In genomic region chr20:57450419-57450818, GRCh38 we compare ENCODE assay signal across 10 cellular contexts. TPM values are rescaled to one million over a fixed set of nuclear protein-coding genes. Genes with fewer than 3 reads are reported as not detected.
DNase-seq lines count a peak whose midpoint lies in the region; ATAC-seq, FAIRE-seq and TF ChIP-seq lines count a peak whose summit lies in the region.
"Had no signal": no experiment of that assay in that cellular context is flagged by ENCODE, and none has a peak within 500 bp of the region (broad histone marks: within the 10 kb centered on the region; RNA-seq: fewer than 3 reads in every experiment).

No MANE protein-coding gene starts in this region.

- CTCF ChIA-PET in A549 (lab: Yijun Ruan, JAX): no interaction called here

- H3K27ac ChIP-seq in A549 (no peak overlapping the region), left lung (peak overlapping the region in 1 of 2 donors; percentile 89)
- H3K27ac ChIP-seq: tibial nerve had no signal

- TF ChIP-seq CTCF in A549 (IDR thresholded peaks at IDR 0.05) (no peak), left lung (IDR thresholded peaks at IDR 0.05) (no peak)

- intact Hi-C loops in left lung (cut with DNase I): no loop called here

- no peak for TF ChIP-seq EP300 in A549 (IDR thresholded peaks at IDR 0.05)

- no peaks in the 10 kb centered on the region for H3K36me3 Mint-ChIP-seq in activated T-cell treated with anti-CD3 and anti-CD28 coated beads, Interleukin-2, amount 50 U/mL, for 4 hours (ENCODE audit: insufficient read depth)

- DNase-seq in A549 (ENCODE audit: low read depth in 1 of 2, low spot score in 1 of 2): no peak
- peak; percentile 77 to 90 for DNase-seq in left lung
- DNase-seq in activated T-cell treated with anti-CD3 and anti-CD28 coated beads, Interleukin-2, amount 50 U/mL, for 4 hours: no peak
- DNase-seq in middle frontal gyrus (ENCODE audit: extremely low spot score, low spot score): no peak
- no peak for DNase-seq in NCI-H1048 (lab: John Stamatoyannopoulos, UW)
- DNase-seq: DND-41 had no signal

- peaks cover 31% of the 10 kb centered on the region for H3K4me1 Mint-ChIP-seq in activated T-cell treated with anti-CD3 and anti-CD28 coated beads, Interleukin-2, amount 50 U/mL, for 4 hours (ENCODE audit: low read depth)

- H3K4me2 ChIP-seq in A549: peak overlapping the region; percentile 23; the same call in 1 of the 3 replicates

- no peak for TF ChIP-seq RAD21 in A549 (conservative IDR thresholded peaks at IDR 0.05 in 1 of 2, IDR thresholded peaks at IDR 0.05 in 1 of 2)

- H3K27me3 ChIP-seq in left lung: peaks cover 0 to 16% of the 10 kb centered on the region in 2 donors

- peaks cover 5% of the 10 kb centered on the region; the same call in 2 of the 3 replicates for H3K9me3 ChIP-seq in A549
- no peaks in the 10 kb centered on the region for H3K9me3 ChIP-seq in left lung

- no peak overlapping the region for H3K4me3 Mint-ChIP-seq in activated T-cell treated with anti-CD3 and anti-CD28 coated beads, Interleukin-2, amount 50 U/mL, for 4 hours

- WGBS in A549 (ENCODE audit: missing lambda C conversion rate): 32% methylated on average over 11 of the region's 12 CpGs

- H3K36me3 ChIP-seq in left lung: no peaks in the 10 kb centered on the region
- H3K36me3 ChIP-seq: tibial nerve had no signal

- TF ChIP-seq POLR2A in A549 (IDR thresholded peaks at IDR 0.05; ENCODE audit: low read length): no peak

- FAIRE-seq in A549 (lab: Jason Lieb, UNC): no peak

- no peaks in the 10 kb centered on the region for H3K9me3 Mint-ChIP-seq in activated T-cell treated with anti-CD3 and anti-CD28 coated beads, Interleukin-2, amount 50 U/mL, for 4 hours

- H3K4me3 ChIP-seq in A549 (no peak overlapping the region), left lung (peak overlapping the region in 1 of 2 donors; percentile 9)
- H3K4me3 ChIP-seq: tibial nerve had no signal

- no peaks in the 10 kb centered on the region for H3K27me3 Mint-ChIP-seq in activated T-cell treated with anti-CD3 and anti-CD28 coated beads, Interleukin-2, amount 50 U/mL, for 4 hours (ENCODE audit: low read depth)

- H3K4me1 ChIP-seq in A549: peaks cover 13% of the 10 kb centered on the region; the same call in 2 of the 3 replicates
- H3K4me1 ChIP-seq in left lung: peaks cover 0 to 39% of the 10 kb centered on the region in 2 donors

- peak; percentile 17 to 28; a peak in 3 of 6 replicates for ATAC-seq in A549
- peak; percentile 74 for ATAC-seq in GM19023 (IDR thresholded peaks at IDR 0.05; ENCODE audit: unreplicated experiment)
- peak; percentile 88 for ATAC-seq in HG03095 (IDR thresholded peaks at IDR 0.05; ENCODE audit: unreplicated experiment)
- peak; percentile 58; the same call in 2 of the 3 replicates for ATAC-seq in SK-N-SH treated with all-trans-retinoic acid at 6 μM for 48 hours
- peak; percentile 74 for ATAC-seq in left lung
- no peak for ATAC-seq in activated T-cell treated with anti-CD3 and anti-CD28 coated beads, Interleukin-2, amount 50 U/mL, for 4 hours

- POLR2A ChIA-PET in A549 (lab: Yijun Ruan, JAX): no interaction called here

TF ChIP-seq in A549, 52 proteins besides CTCF, POLR2A, EP300 and RAD21 (continues in another document):
- TF ChIP-seq CHD2 (IDR thresholded peaks at IDR 0.05; ENCODE audit: low read length, partially characterized antibody) (no peak), NPAS2 (CRISPR knock-in tag; IDR thresholded peaks at IDR 0.05; ENCODE audit: borderline replicate concordance) (no peak), USF2 (IDR thresholded peaks at IDR 0.05) (no peak), CBX8 (IDR thresholded peaks at IDR 0.05) (no peak), HOXA7 (CRISPR knock-in tag; IDR thresholded peaks at IDR 0.05) (no peak), REST (IDR thresholded peaks at IDR 0.05) (no peak)

TF ChIP-seq in SK-N-SH treated with all-trans-retinoic acid at 6 μM for 48 hours, 23 proteins besides CTCF, POLR2A, EP300 and RAD21:
- TF ChIP-seq TCF4 (CRISPR knock-in tag; IDR thresholded peaks at IDR 0.05; ENCODE audit: borderline replicate concordance) (peak; percentile 65; the same call in 1 of the 2 replicates), OSR1 (CRISPR knock-in tag; IDR thresholded peaks at IDR 0.05) (no peak), POU6F1 (CRISPR knock-in tag; IDR thresholded peaks at IDR 0.05; ENCODE audit: borderline replicate concordance, low read depth) (no peak), BACH2 (CRISPR knock-in tag; IDR thresholded peaks at IDR 0.05; ENCODE audit: borderline replicate concordance) (no peak), PPARA (CRISPR knock-in tag; IDR thresholded peaks at IDR 0.05; ENCODE audit: borderline replicate concordance) (no peak), ISL1 (CRISPR knock-in tag; IDR thresholded peaks at IDR 0.05) (no peak), ZNF70 (CRISPR knock-in tag; IDR thresholded peaks at IDR 0.05) (peak; percentile 24; the same call in 1 of the 2 replicates), CSDC2 (CRISPR knock-in tag; IDR thresholded peaks at IDR 0.05) (no peak), TSHZ2 (CRISPR knock-in tag; IDR thresholded peaks at IDR 0.05) (no peak)
TF ChIP-seq in SK-N-SH treated with all-trans-retinoic acid at 6 μM for 48 hours: peak in this region for 2.

RNA-seq across cellular contexts. Expression of gene RBM38, which starts 59.2 kb away (rescaled TPM):
- 6.6 and 7.6 TPM in 2 replicates for polyA plus RNA-seq in A549 (2011; rRNA removed)
- 21.0 and 30.4 TPM in 2 replicates for polyA plus RNA-seq in A549 (2012; cell fraction: cytosol; rRNA removed)
- 23.6 and 33.0 TPM in 2 replicates for polyA plus RNA-seq in A549 (2012; cell fraction: nucleus; rRNA removed)
- 13.0 to 15.7 TPM (median 14.2 TPM) in 3 replicates for polyA plus RNA-seq in A549 (2017; fragmentation: RNase III; extraction: RNeasy Plus Mini Kit Qiagen cat#74134 plus additional on column Dnase treatment)
- polyA minus RNA-seq in A549 (2011; rRNA and poly(A)+ RNA removed): 3.9 and 4.5 TPM in 2 replicates
- 10 to 100 TPM; 17.6 to 20.0 TPM for total RNA-seq in left lung
- total RNA-seq in activated T-cell treated with anti-CD3 and anti-CD28 coated beads, Interleukin-2, amount 50 U/mL, for 4 hours: 100 to 1,000 TPM; 123 to 172 (median 129) TPM

Comparison
In these comparisons a context has a peak if more than half of its experiments do, and no peak if none do; other contexts are left out.
1. ATAC-seq: peak in A549 (2 of 2), GM19023 (single experiment), HG03095 (single experiment), SK-N-SH treated with all-trans-retinoic acid at 6 μM for 48 hours (single experiment) and left lung (single experiment); none in activated T-cell treated with anti-CD3 and anti-CD28 coated beads, Interleukin-2, amount 50 U/mL, for 4 hours (0 of 2).
2. DNase-seq: peak in left lung (2 of 2); none in A549 (0 of 2), activated T-cell treated with anti-CD3 and anti-CD28 coated beads, Interleukin-2, amount 50 U/mL, for 4 hours (single experiment), middle frontal gyrus (single experiment) and NCI-H1048 (single experiment).
3. RNA of gene RBM38, which starts 59.2 kb away (total RNA-seq): 123 to 172 TPM in activated T-cell treated with anti-CD3 and anti-CD28 coated beads, Interleukin-2, amount 50 U/mL, for 4 hours; 17.6 to 20.0 TPM in left lung; every median in the first group is over 4 times any median in the second.